24 cellular contexts compared by ENCODE assay signal in genomic region chr4:142044271-142044670, GRCh38.
A peak's percentile ranks its signal among the peaks of the same experiment; 100 is the strongest.
DNase-seq lines count a peak whose midpoint lies in the region; ATAC-seq, FAIRE-seq and TF ChIP-seq lines count a peak whose summit lies in the region.
"Had no signal": no experiment of that assay in that cellular context is flagged by ENCODE, and none has a peak within 500 bp of the region (broad histone marks: within the 10 kb centered on the region; RNA-seq: fewer than 3 reads in every experiment).

No MANE protein-coding gene starts in this region.

- peak overlapping the region; percentile 10 for H3K27ac Mint-ChIP-seq in activated naive CD8-positive, alpha-beta T cell
- no peak overlapping the region for H3K27ac Mint-ChIP-seq in activated naive CD8-positive, alpha-beta T cell treated with anti-CD3 and anti-CD28 coated beads, Interleukin-2, amount 50 U/mL, for 24 hours
- H3K27ac Mint-ChIP-seq in activated T-helper 17 cell treated with anti-CD3 and anti-CD28 coated beads, Interleukin-2, amount 50 U/mL, for 72 hours = peak overlapping the region; percentile 76
- no peak overlapping the region for H3K27ac Mint-ChIP-seq in activated naive CD4-positive, alpha-beta T cell treated with anti-CD3 and anti-CD28 coated beads, Interleukin-2, amount 10 ng/mL, durations not matched to agents 7 days and 5 days
- H3K27ac Mint-ChIP-seq: dendritic cell treated with granulocyte-macrophage colony-stimulating factor and Interleukin-4, amounts not matched to agents 40 ng/mL and 50 ng/mL, for 4 days; natural killer cell had no signal

- no peak for DNase-seq in activated naive CD8-positive, alpha-beta T cell treated with anti-CD3 and anti-CD28 coated beads, Interleukin-2, amount 50 U/mL, for 24 hours
- DNase-seq in foreskin fibroblast (peak; percentile 67 to 77), urothelium cell line (ENCODE audit: low spot score) (peak; percentile 3), SW480 (ENCODE audit: low spot score) (no peak), cerebellar nuclear complex (lab: John Stamatoyannopoulos, UW) (no peak)
- no peak for DNase-seq in activated naive CD4-positive, alpha-beta T cell treated with anti-CD3 and anti-CD28 coated beads, Interleukin-2, amount 10 ng/mL, durations not matched to agents 7 days and 5 days
- DNase-seq: activated T-cell treated with anti-CD3 and anti-CD28 coated beads, Interleukin-2, amount 50 U/mL, for 72 hours; C1 segment of cervical spinal cord; GF-D8; kidney glomerular epithelial cell; natural killer cell; NCI-H1930; NCI-H446 treated with DMSO at 0.1 percent for 48 hours; NK-92 treated with Interleukin-12 subunit alpha and Interleukin-12 subunit beta, amount 100 ng/mL, for 24 hours; pancreas; right cardiac atrium; stimulated activated CD4-positive, alpha-beta T cell treated with anti-CD3 and anti-CD28 coated beads, Interleukin-15, amount 100 ng/mL, for 24 hours had no signal

- no peak overlapping the region for H3K4me3 Mint-ChIP-seq in activated naive CD8-positive, alpha-beta T cell
- H3K4me3 Mint-ChIP-seq in activated naive CD8-positive, alpha-beta T cell treated with anti-CD3 and anti-CD28 coated beads, Interleukin-2, amount 50 U/mL, for 24 hours = no peak overlapping the region
- H3K4me3 Mint-ChIP-seq in activated T-helper 17 cell treated with anti-CD3 and anti-CD28 coated beads, Interleukin-2, amount 50 U/mL, for 72 hours = no peak overlapping the region
- H3K4me3 Mint-ChIP-seq in activated naive CD4-positive, alpha-beta T cell treated with anti-CD3 and anti-CD28 coated beads, Interleukin-2, amount 10 ng/mL, durations not matched to agents 7 days and 5 days = no peak overlapping the region
- H3K4me3 Mint-ChIP-seq: activated T-cell treated with anti-CD3 and anti-CD28 coated beads, Interleukin-2, amount 50 U/mL, for 72 hours; dendritic cell treated with granulocyte-macrophage colony-stimulating factor and Interleukin-4, amounts not matched to agents 40 ng/mL and 50 ng/mL, for 4 days; natural killer cell had no signal

- CTCF ChIA-PET in activated naive CD4-positive, alpha-beta T cell treated with anti-CD3 and anti-CD28 coated beads, Interleukin-2, amount 10 ng/mL, durations not matched to agents 7 days and 5 days (lab: Charles Lee) = no interaction called here

- H3K4me1 Mint-ChIP-seq in activated naive CD8-positive, alpha-beta T cell (ENCODE audit: low read depth) = peaks cover 39% of the 10 kb centered on the region
- H3K4me1 Mint-ChIP-seq in activated naive CD8-positive, alpha-beta T cell treated with anti-CD3 and anti-CD28 coated beads, Interleukin-2, amount 50 U/mL, for 24 hours = peaks cover 11% of the 10 kb centered on the region
- peaks cover 46% of the 10 kb centered on the region for H3K4me1 Mint-ChIP-seq in activated T-helper 17 cell treated with anti-CD3 and anti-CD28 coated beads, Interleukin-2, amount 50 U/mL, for 72 hours
- H3K4me1 Mint-ChIP-seq in activated naive CD4-positive, alpha-beta T cell treated with anti-CD3 and anti-CD28 coated beads, Interleukin-2, amount 10 ng/mL, durations not matched to agents 7 days and 5 days = peaks cover 8% of the 10 kb centered on the region
- H3K4me1 Mint-ChIP-seq: natural killer cell had no signal

- FAIRE-seq in urothelium cell line (lab: Jason Lieb, UNC) = no peak
- FAIRE-seq: A549, K562, pancreas had no signal

- H3K9me3 Mint-ChIP-seq in activated naive CD8-positive, alpha-beta T cell (ENCODE audit: low read depth) = no peaks in the 10 kb centered on the region
- H3K9me3 Mint-ChIP-seq in activated naive CD8-positive, alpha-beta T cell treated with anti-CD3 and anti-CD28 coated beads, Interleukin-2, amount 50 U/mL, for 24 hours = no peaks in the 10 kb centered on the region
- no peaks in the 10 kb centered on the region for H3K9me3 Mint-ChIP-seq in activated T-helper 17 cell treated with anti-CD3 and anti-CD28 coated beads, Interleukin-2, amount 50 U/mL, for 72 hours
- no peaks in the 10 kb centered on the region for H3K9me3 Mint-ChIP-seq in activated naive CD4-positive, alpha-beta T cell treated with anti-CD3 and anti-CD28 coated beads, Interleukin-2, amount 10 ng/mL, durations not matched to agents 7 days and 5 days
- H3K9me3 Mint-ChIP-seq: dendritic cell treated with granulocyte-macrophage colony-stimulating factor and Interleukin-4, amounts not matched to agents 40 ng/mL and 50 ng/mL, for 4 days had no signal

- no peak overlapping the region for H3K4me3 ChIP-seq in foreskin fibroblast (ENCODE audit: low read depth in 1 of 2, low read length in 2 of 2)
- H3K4me3 ChIP-seq: A549, K562, pancreas had no signal

- H3K27me3 Mint-ChIP-seq in activated naive CD8-positive, alpha-beta T cell = no peaks in the 10 kb centered on the region
- no peaks in the 10 kb centered on the region for H3K27me3 Mint-ChIP-seq in activated naive CD8-positive, alpha-beta T cell treated with anti-CD3 and anti-CD28 coated beads, Interleukin-2, amount 50 U/mL, for 24 hours
- H3K27me3 Mint-ChIP-seq in activated T-helper 17 cell treated with anti-CD3 and anti-CD28 coated beads, Interleukin-2, amount 50 U/mL, for 72 hours = no peaks in the 10 kb centered on the region
- H3K27me3 Mint-ChIP-seq in activated naive CD4-positive, alpha-beta T cell treated with anti-CD3 and anti-CD28 coated beads, Interleukin-2, amount 10 ng/mL, durations not matched to agents 7 days and 5 days = no peaks in the 10 kb centered on the region
- H3K27me3 Mint-ChIP-seq: dendritic cell treated with granulocyte-macrophage colony-stimulating factor and Interleukin-4, amounts not matched to agents 40 ng/mL and 50 ng/mL, for 4 days had no signal

- no peak for TF ChIP-seq CTCF in foreskin fibroblast (IDR thresholded peaks at IDR 0.05; ENCODE audit: low read depth, low read length)

- peaks cover 23% of the 10 kb centered on the region for H3K36me3 Mint-ChIP-seq in activated naive CD8-positive, alpha-beta T cell
- H3K36me3 Mint-ChIP-seq in activated naive CD8-positive, alpha-beta T cell treated with anti-CD3 and anti-CD28 coated beads, Interleukin-2, amount 50 U/mL, for 24 hours (ENCODE audit: low read depth) = peaks cover 15% of the 10 kb centered on the region
- H3K36me3 Mint-ChIP-seq in activated T-helper 17 cell treated with anti-CD3 and anti-CD28 coated beads, Interleukin-2, amount 50 U/mL, for 72 hours (ENCODE audit: low read depth) = peaks cover 72% of the 10 kb centered on the region
- H3K36me3 Mint-ChIP-seq in activated naive CD4-positive, alpha-beta T cell treated with anti-CD3 and anti-CD28 coated beads, Interleukin-2, amount 10 ng/mL, durations not matched to agents 7 days and 5 days = peaks cover 10% of the 10 kb centered on the region
- H3K36me3 Mint-ChIP-seq: natural killer cell had no signal

- ATAC-seq in activated naive CD8-positive, alpha-beta T cell treated with anti-CD3 and anti-CD28 coated beads, Interleukin-2, amount 50 U/mL, for 24 hours = no peak
- no peak for ATAC-seq in activated T-helper 17 cell treated with anti-CD3 and anti-CD28 coated beads, Interleukin-2, amount 50 U/mL, for 72 hours (replicated peaks)
- ATAC-seq: A549; activated CD4-positive, CD25-positive, alpha-beta regulatory T cell treated with anti-CD3 and anti-CD28 coated beads, Interleukin-2, amount 50 U/mL, for 24 hours; activated T-cell treated with anti-CD3 and anti-CD28 coated beads, Interleukin-2, amount 50 U/mL, for 72 hours; K562; natural killer cell; pancreas; right cardiac atrium; SK-N-SH treated with all-trans-retinoic acid at 6 μM for 48 hours had no signal

Comparison
In these comparisons a context has a peak if more than half of its experiments do, and no peak if none do; other contexts are left out.
1. H3K27ac Mint-ChIP-seq: peak in activated naive CD8-positive, alpha-beta T cell (single experiment) and activated T-helper 17 cell treated with anti-CD3 and anti-CD28 coated beads, Interleukin-2, amount 50 U/mL, for 72 hours (single experiment); none in activated naive CD8-positive, alpha-beta T cell treated with anti-CD3 and anti-CD28 coated beads, Interleukin-2, amount 50 U/mL, for 24 hours (single experiment) and activated naive CD4-positive, alpha-beta T cell treated with anti-CD3 and anti-CD28 coated beads, Interleukin-2, amount 10 ng/mL, durations not matched to agents 7 days and 5 days (single experiment).
2. DNase-seq: peak in foreskin fibroblast (2 of 2) and urothelium cell line (single experiment); none in activated naive CD8-positive, alpha-beta T cell treated with anti-CD3 and anti-CD28 coated beads, Interleukin-2, amount 50 U/mL, for 24 hours (single experiment), SW480 (single experiment), cerebellar nuclear complex (0 of 2) and activated naive CD4-positive, alpha-beta T cell treated with anti-CD3 and anti-CD28 coated beads, Interleukin-2, amount 10 ng/mL, durations not matched to agents 7 days and 5 days (single experiment).